2 cellular contexts compared by ENCODE assay signal in the genomic region with DNA sequence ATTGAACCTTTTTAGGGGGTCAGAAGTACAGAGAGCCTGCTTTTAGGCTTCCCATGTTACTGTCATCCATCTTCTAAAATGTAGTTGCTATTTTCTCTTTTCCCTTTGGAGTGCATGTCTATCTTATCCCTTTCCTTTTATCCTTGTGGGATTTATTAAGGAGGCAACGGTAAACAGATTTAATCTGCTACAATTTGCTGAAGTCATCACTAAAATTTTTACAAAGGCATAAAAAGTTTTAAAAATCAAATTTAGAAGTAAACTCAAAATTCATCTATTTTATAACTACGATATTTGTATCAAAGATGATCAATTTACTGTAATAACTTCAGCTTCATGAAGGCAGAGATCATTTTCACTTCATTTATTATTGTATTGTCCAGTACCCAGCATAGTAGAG.
A peak's percentile ranks its signal among the peaks of the same experiment; 100 is the strongest.
TF ChIP-seq lines count a peak whose summit lies in the region.

No MANE protein-coding gene starts in this region.

TF ChIP-seq in HepG2, 621 proteins besides CTCF, POLR2A, EP300 and RAD21 (continued from another document):
- TF ChIP-seq, protein P1, sequence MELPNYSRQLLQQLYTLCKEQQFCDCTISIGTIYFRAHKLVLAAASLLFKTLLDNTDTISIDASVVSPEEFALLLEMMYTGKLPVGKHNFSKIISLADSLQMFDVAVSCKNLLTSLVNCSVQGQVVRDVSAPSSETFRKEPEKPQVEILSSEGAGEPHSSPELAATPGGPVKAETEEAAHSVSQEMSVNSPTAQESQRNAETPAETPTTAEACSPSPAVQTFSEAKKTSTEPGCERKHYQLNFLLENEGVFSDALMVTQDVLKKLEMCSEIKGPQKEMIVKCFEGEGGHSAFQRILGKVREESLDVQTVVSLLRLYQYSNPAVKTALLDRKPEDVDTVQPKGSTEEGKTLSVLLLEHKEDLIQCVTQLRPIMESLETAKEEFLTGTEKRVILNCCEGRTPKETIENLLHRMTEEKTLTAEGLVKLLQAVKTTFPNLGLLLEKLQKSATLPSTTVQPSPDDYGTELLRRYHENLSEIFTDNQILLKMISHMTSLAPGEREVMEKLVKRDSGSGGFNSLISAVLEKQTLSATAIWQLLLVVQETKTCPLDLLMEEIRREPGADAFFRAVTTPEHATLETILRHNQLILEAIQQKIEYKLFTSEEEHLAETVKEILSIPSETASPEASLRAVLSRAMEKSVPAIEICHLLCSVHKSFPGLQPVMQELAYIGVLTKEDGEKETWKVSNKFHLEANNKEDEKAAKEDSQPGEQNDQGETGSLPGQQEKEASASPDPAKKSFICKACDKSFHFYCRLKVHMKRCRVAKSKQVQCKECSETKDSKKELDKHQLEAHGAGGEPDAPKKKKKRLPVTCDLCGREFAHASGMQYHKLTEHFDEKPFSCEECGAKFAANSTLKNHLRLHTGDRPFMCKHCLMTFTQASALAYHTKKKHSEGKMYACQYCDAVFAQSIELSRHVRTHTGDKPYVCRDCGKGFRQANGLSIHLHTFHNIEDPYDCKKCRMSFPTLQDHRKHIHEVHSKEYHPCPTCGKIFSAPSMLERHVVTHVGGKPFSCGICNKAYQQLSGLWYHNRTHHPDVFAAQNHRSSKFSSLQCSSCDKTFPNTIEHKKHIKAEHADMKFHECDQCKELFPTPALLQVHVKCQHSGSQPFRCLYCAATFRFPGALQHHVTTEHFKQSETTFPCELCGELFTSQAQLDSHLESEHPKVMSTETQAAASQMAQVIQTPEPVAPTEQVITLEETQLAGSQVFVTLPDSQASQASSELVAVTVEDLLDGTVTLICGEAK (IDR thresholded peaks at IDR 0.05), result no peak
- TF ChIP-seq, protein P1 (CRISPR knock-in tag; IDR thresholded peaks at IDR 0.05), result no peak
- no peak for TF ChIP-seq SAP130 (CRISPR knock-in tag; IDR thresholded peaks at IDR 0.05; ENCODE audit: low read depth)
- TF ChIP-seq FOXA3 (CRISPR knock-in tag; IDR thresholded peaks at IDR 0.05), result no peak
- TF ChIP-seq, protein P2, sequence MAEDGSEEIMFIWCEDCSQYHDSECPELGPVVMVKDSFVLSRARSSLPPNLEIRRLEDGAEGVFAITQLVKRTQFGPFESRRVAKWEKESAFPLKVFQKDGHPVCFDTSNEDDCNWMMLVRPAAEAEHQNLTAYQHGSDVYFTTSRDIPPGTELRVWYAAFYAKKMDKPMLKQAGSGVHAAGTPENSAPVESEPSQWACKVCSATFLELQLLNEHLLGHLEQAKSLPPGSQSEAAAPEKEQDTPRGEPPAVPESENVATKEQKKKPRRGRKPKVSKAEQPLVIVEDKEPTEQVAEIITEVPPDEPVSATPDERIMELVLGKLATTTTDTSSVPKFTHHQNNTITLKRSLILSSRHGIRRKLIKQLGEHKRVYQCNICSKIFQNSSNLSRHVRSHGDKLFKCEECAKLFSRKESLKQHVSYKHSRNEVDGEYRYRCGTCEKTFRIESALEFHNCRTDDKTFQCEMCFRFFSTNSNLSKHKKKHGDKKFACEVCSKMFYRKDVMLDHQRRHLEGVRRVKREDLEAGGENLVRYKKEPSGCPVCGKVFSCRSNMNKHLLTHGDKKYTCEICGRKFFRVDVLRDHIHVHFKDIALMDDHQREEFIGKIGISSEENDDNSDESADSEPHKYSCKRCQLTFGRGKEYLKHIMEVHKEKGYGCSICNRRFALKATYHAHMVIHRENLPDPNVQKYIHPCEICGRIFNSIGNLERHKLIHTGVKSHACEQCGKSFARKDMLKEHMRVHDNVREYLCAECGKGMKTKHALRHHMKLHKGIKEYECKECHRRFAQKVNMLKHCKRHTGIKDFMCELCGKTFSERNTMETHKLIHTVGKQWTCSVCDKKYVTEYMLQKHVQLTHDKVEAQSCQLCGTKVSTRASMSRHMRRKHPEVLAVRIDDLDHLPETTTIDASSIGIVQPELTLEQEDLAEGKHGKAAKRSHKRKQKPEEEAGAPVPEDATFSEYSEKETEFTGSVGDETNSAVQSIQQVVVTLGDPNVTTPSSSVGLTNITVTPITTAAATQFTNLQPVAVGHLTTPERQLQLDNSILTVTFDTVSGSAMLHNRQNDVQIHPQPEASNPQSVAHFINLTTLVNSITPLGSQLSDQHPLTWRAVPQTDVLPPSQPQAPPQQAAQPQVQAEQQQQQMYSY (CRISPR knock-in tag; IDR thresholded peaks at IDR 0.05), result no peak
- TF ChIP-seq ZNF615 (CRISPR knock-in tag; IDR thresholded peaks at IDR 0.05; ENCODE audit: borderline replicate concordance), result no peak
- TF ChIP-seq KDM4B (CRISPR knock-in tag; IDR thresholded peaks at IDR 0.05), result no peak
- no peak for TF ChIP-seq ZNF777 (CRISPR knock-in tag; IDR thresholded peaks at IDR 0.05)
- TF ChIP-seq MAFK (conservative IDR thresholded peaks at IDR 0.05 in 1 of 2, IDR thresholded peaks at IDR 0.05 in 1 of 2; ENCODE audit: low read length in 2 of 2), result peak; percentile 67 to 89; a peak in 3 of 4 replicates

TF ChIP-seq in K562, 482 proteins besides CTCF, POLR2A, EP300 and RAD21:
- TF ChIP-seq, protein P1 (IDR thresholded peaks at IDR 0.05), result no peak
- TF ChIP-seq, protein P1 (CRISPR knock-in tag; IDR thresholded peaks at IDR 0.05), result no peak
- TF ChIP-seq SMARCA5 (IDR thresholded peaks at IDR 0.05) (no peak), CHD4 (IDR thresholded peaks at IDR 0.05; ENCODE audit: insufficient read depth, insufficient replicate concordance, low read depth, low read length, poor library complexity, severe bottlenecking) (no peak), SRSF9 (IDR thresholded peaks at IDR 0.05; ENCODE audit: borderline replicate concordance, low read depth, low read length) (no peak), NFXL1 (CRISPR knock-in tag; IDR thresholded peaks at IDR 0.05) (no peak), ZNF316 (IDR thresholded peaks at IDR 0.05) (peak; percentile 42; the same call in 1 of the 2 replicates), RBM22 (IDR thresholded peaks at IDR 0.05; ENCODE audit: low read depth, low read length, poor library complexity, severe bottlenecking) (no peak)
- TF ChIP-seq, protein P3, sequence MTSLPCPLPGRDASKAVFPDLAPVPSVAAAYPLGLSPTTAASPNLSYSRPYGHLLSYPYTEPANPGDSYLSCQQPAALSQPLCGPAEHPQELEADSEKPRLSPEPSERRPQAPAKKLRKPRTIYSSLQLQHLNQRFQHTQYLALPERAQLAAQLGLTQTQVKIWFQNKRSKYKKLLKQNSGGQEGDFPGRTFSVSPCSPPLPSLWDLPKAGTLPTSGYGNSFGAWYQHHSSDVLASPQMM (CRISPR knock-in tag; IDR thresholded peaks at IDR 0.05), result no peak
